ENCODE assay signal across 1 cellular context in the genomic region with DNA sequence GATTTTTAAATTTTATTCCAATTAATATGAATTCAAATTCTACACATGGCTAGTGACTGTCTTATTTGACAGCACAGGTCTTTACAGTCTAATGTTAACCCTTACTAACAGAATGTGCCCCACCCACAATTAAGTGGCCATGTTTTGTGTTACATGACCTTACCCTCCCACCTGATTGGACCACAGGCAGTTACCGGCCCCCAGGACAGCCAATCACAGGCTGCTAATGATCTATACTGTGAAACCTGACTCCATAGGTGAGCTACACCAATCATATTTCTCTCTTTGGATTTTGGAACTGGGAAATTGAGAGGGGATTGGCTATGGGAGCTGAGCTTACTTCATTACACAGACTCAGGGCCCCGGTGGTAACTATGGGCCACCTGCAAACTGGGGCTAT.
TF ChIP-seq lines count a peak whose summit lies in the region.

No MANE protein-coding gene starts in this region.

TF ChIP-seq in H1, 55 proteins besides CTCF, POLR2A, EP300 and RAD21 (continued from another document):
- no peak for TF ChIP-seq EZH2 (IDR thresholded peaks at IDR 0.05; ENCODE audit: low read depth, low read length, severe bottlenecking)
- TF ChIP-seq YY1 (IDR thresholded peaks at IDR 0.05; ENCODE audit: low read depth, low read length) = no peak
- no peak for TF ChIP-seq TEAD4 (IDR thresholded peaks at IDR 0.05; ENCODE audit: low read depth, low read length)
- TF ChIP-seq RFX5 (IDR thresholded peaks at IDR 0.05; ENCODE audit: borderline replicate concordance, low read depth, low read length) = no peak
- TF ChIP-seq CBX5 (IDR thresholded peaks at IDR 0.05; ENCODE audit: low read depth, low read length) = no peak
- TF ChIP-seq SIX5 (IDR thresholded peaks at IDR 0.05; ENCODE audit: low read depth, low read length) = no peak
- TF ChIP-seq, protein P1, sequence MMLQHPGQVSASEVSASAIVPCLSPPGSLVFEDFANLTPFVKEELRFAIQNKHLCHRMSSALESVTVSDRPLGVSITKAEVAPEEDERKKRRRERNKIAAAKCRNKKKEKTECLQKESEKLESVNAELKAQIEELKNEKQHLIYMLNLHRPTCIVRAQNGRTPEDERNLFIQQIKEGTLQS (IDR thresholded peaks at IDR 0.05; ENCODE audit: insufficient read depth, low read depth, low read length) = no peak
- TF ChIP-seq POLR2AphosphoS5 (IDR thresholded peaks at IDR 0.05; ENCODE audit: low read depth, low read length) = no peak
- no peak for TF ChIP-seq RBBP5 (IDR thresholded peaks at IDR 0.05; ENCODE audit: borderline replicate concordance, low read depth, low read length)
- no peak for TF ChIP-seq CBX8 (IDR thresholded peaks at IDR 0.05; ENCODE audit: borderline replicate concordance, low read depth, low read length)
- no peak for TF ChIP-seq GABPA (IDR thresholded peaks at IDR 0.05; ENCODE audit: borderline replicate concordance, insufficient read depth, low read length)
- TF ChIP-seq POU5F1 (IDR thresholded peaks at IDR 0.05; ENCODE audit: low read depth, low read length) = no peak
- no peak for TF ChIP-seq SP1 (IDR thresholded peaks at IDR 0.05; ENCODE audit: low read depth, low read length)
- no peak for TF ChIP-seq SRF (IDR thresholded peaks at IDR 0.05; ENCODE audit: low read depth, low read length)
